ENCODE assay signal across 8 cellular contexts in genomic region chrX:107135076-107135964, GRCh38. TPM values are rescaled to one million over a fixed set of nuclear protein-coding genes. Genes with fewer than 3 reads are reported as not detected.
A peak's percentile ranks its signal among the peaks of the same experiment; 100 is the strongest.
DNase-seq lines count a peak whose midpoint lies in the region; ATAC-seq and TF ChIP-seq lines count a peak whose summit lies in the region.

No MANE protein-coding gene starts in this region.

- no peaks in the 10 kb centered on the region for H3F3A ChIP-seq in smooth muscle cell (ENCODE audit: low read depth)

- peaks cover 11% of the 10 kb centered on the region for H3K4me1 ChIP-seq in mammary epithelial cell (ENCODE audit: insufficient read depth, low read length)
- no peaks in the 10 kb centered on the region for H3K4me1 ChIP-seq in smooth muscle cell (ENCODE audit: low read depth)
- no peaks in the 10 kb centered on the region for H3K4me1 ChIP-seq in aorta (ENCODE audit: control insufficient read depth in 1 of 2, insufficient read depth in 2 of 2, low read length in 2 of 2)

- H3K9ac ChIP-seq in mammary epithelial cell (ENCODE audit: insufficient read depth, low read length) (peak overlapping the region; percentile 20), smooth muscle cell (ENCODE audit: low read depth) (no peak overlapping the region)

- peak overlapping the region; percentile 69 for H3K4me2 ChIP-seq in mammary epithelial cell (ENCODE audit: insufficient read depth, low read depth, low read length)
- no peak overlapping the region for H3K4me2 ChIP-seq in smooth muscle cell

- peak overlapping the region; percentile 91 for H3K27ac ChIP-seq in mammary epithelial cell (ENCODE audit: insufficient read depth, low read depth, low read length)
- peak overlapping the region; percentile 62 for H3K27ac ChIP-seq in smooth muscle cell (ENCODE audit: low read depth)
- H3K27ac ChIP-seq in aorta (ENCODE audit: low read depth in 1 of 2, low read length in 2 of 2), result no peak overlapping the region

- 32% methylated on average over 5 of the region's 5 CpGs for WGBS in mammary epithelial cell (ENCODE audit: low coverage, missing lambda C conversion rate)
- WGBS in smooth muscle cell (ENCODE audit: low lambda C conversion rate), result 62% methylated on average over 5 of the region's 5 CpGs
- WGBS in aorta, 2 donors, result 61 to 76% methylated on average over 5 of the region's 5 CpGs

- H3K27me3 ChIP-seq in mammary epithelial cell (ENCODE audit: insufficient read depth, low read length), result no peaks in the 10 kb centered on the region
- H3K27me3 ChIP-seq in smooth muscle cell (ENCODE audit: low read depth), result no peaks in the 10 kb centered on the region
- no peaks in the 10 kb centered on the region for H3K27me3 ChIP-seq in aorta (ENCODE audit: control insufficient read depth in 1 of 2, insufficient read depth in 2 of 2, low read length in 1 of 2)

- in situ Hi-C loops in mammary epithelial cell (cut with MboI; ENCODE audit: low sequenced_read_pairs in 2 of 2), result no loop called here

- intact Hi-C loops in mammary epithelial cell (cut with micrococcal nuclease) (loop anchor here (1.0 kb wide), 1 partner anchor 20 kb away; no protein-coding TSS in a partner anchor), aorta (cut with DNase I) (no loop called here)

- no peak for ATAC-seq in GM21390 (IDR thresholded peaks at IDR 0.05; ENCODE audit: unreplicated experiment)
- no peak for ATAC-seq in aorta (ENCODE audit: low FRiP score)

- TF ChIP-seq CTCF in mammary epithelial cell (conservative IDR thresholded peaks at IDR 0.05 in 1 of 2, IDR thresholded peaks at IDR 0.05 in 1 of 2; ENCODE audit: extremely low read depth in 1 of 2, insufficient read depth in 1 of 2, low read depth in 1 of 2, low read length in 2 of 2) (no peak), smooth muscle cell (IDR thresholded peaks at IDR 0.05; ENCODE audit: borderline replicate concordance, insufficient read depth, poor library complexity, severe bottlenecking) (no peak)

- H3K79me2 ChIP-seq in mammary epithelial cell (ENCODE audit: insufficient read depth, low read length) (no peaks in the 10 kb centered on the region), smooth muscle cell (ENCODE audit: low read depth) (no peaks in the 10 kb centered on the region)

- H3K9me3 ChIP-seq in mammary epithelial cell (replicated peaks; ENCODE audit: insufficient read depth, low read length) (no peaks in the 10 kb centered on the region), smooth muscle cell (replicated peaks; ENCODE audit: low read depth) (no peaks in the 10 kb centered on the region), aorta (ENCODE audit: control insufficient read depth, low read length) (no peaks in the 10 kb centered on the region)

- CTCF ChIA-PET in mammary epithelial cell (lab: Charles Lee; ENCODE audit: low non-redundant PET), result interaction anchor here (0.7 kb wide), 1 partner anchor 128 kb away, joined by 5 read pairs; no protein-coding TSS in a partner anchor

- H3K36me3 ChIP-seq in mammary epithelial cell (ENCODE audit: insufficient read depth, low read length) (no peaks in the 10 kb centered on the region), smooth muscle cell (ENCODE audit: low read depth) (no peaks in the 10 kb centered on the region), aorta (ENCODE audit: control insufficient read depth in 1 of 2, insufficient read depth in 2 of 2, low read length in 1 of 2) (no peaks in the 10 kb centered on the region)

- peak; percentile 28 for DNase-seq in activated CD4-positive, alpha-beta T cell treated with anti-CD3 and anti-CD28 coated beads for 48 hours
- no peak for DNase-seq in activated CD4-positive, alpha-beta T cell treated with anti-CD3 and anti-CD28 coated beads, Interleukin-2, amount 50 U/mL, for 1 hour
- peak; percentile 41 for DNase-seq in NCI-H226
- DNase-seq in mammary epithelial cell, result peak; percentile 61
- DNase-seq in smooth muscle cell (lab: John Stamatoyannopoulos, UW; ENCODE audit: unreplicated experiment), result no peak
- DNase-seq in NCI-H1436 treated with DMSO at 0.1 percent for 48 hours (lab: John Stamatoyannopoulos, UW), result no peak
- no peak for DNase-seq in aorta

- H2AFZ ChIP-seq in mammary epithelial cell (ENCODE audit: low read depth, low read length), result peak overlapping the region; percentile 26
- H2AFZ ChIP-seq in smooth muscle cell (ENCODE audit: low read depth), result no peak overlapping the region

- H3K4me3 ChIP-seq in mammary epithelial cell (replicated peaks in 1 of 3; ENCODE audit: insufficient read depth in 1 of 3, low read depth in 2 of 3, low read length in 3 of 3), result peak overlapping the region in 1 of 3 experiments; percentile 9
- H3K4me3 ChIP-seq in smooth muscle cell, result no peak overlapping the region
- no peak overlapping the region for H3K4me3 ChIP-seq in aorta (ENCODE audit: low read length in 2 of 2)

- dilution Hi-C loops in mammary epithelial cell (cut with HindIII; ENCODE audit: low sequenced_read_pairs), result no loop called here

- BruUV-seq in mammary epithelial cell (replicated peaks; lab: Mats Ljungman, UMichigan), result TSS peak; percentile 79

- H4K20me1 ChIP-seq in mammary epithelial cell (ENCODE audit: insufficient read depth, low read length), result no peaks in the 10 kb centered on the region
- no peaks in the 10 kb centered on the region for H4K20me1 ChIP-seq in smooth muscle cell (ENCODE audit: low read depth)

RNA-seq across cellular contexts. Expression of gene RBM41, which starts 16.7 kb away (rescaled TPM):
- total RNA-seq in mammary epithelial cell (10 to 100 TPM; 21.5 TPM), smooth muscle cell (12.1 TPM in 2 replicates), aorta (10 to 100 TPM; 14.0 to 25.2 TPM)
- polyA plus RNA-seq in mammary epithelial cell (6.9 TPM), smooth muscle cell (6.5 and 13.8 TPM in 2 replicates), aorta (1 to 10 TPM; 4.9 to 5.6 TPM)
- polyA minus RNA-seq in mammary epithelial cell, result 21.2 TPM

Comparison
In these comparisons a context has a peak if more than half of its experiments do, and no peak if none do; other contexts are left out.
1. DNase-seq: peak in activated CD4-positive, alpha-beta T cell treated with anti-CD3 and anti-CD28 coated beads for 48 hours (single experiment), NCI-H226 (single experiment) and mammary epithelial cell (single experiment); none in activated CD4-positive, alpha-beta T cell treated with anti-CD3 and anti-CD28 coated beads, Interleukin-2, amount 50 U/mL, for 1 hour (single experiment), smooth muscle cell (single experiment), NCI-H1436 treated with DMSO at 0.1 percent for 48 hours (single experiment) and aorta (0 of 2).
2. H3K27ac ChIP-seq: peak in mammary epithelial cell (single experiment) and smooth muscle cell (single experiment); none in aorta (0 of 2).